ENCODE assay signal across 23 cellular contexts in genomic region chr1:151711044-151711800, GRCh38. TPM values are rescaled to one million over a fixed set of nuclear protein-coding genes. Genes with fewer than 3 reads are reported as not detected.
A peak's percentile ranks its signal among the peaks of the same experiment; 100 is the strongest.
DNase-seq lines count a peak whose midpoint lies in the region; ATAC-seq lines count a peak whose summit lies in the region.
"Had no signal": no experiment of that assay in that cellular context is flagged by ENCODE, and none has a peak within 500 bp of the region (broad histone marks: within the 10 kb centered on the region; RNA-seq: fewer than 3 reads in every experiment).

No MANE protein-coding gene starts in this region.

- peaks cover 59% of the 10 kb centered on the region for H3K4me1 ChIP-seq in BLaER1
- peaks cover 37 to 44% of the 10 kb centered on the region in 2 donors for H3K4me1 ChIP-seq in neuronal stem cell (ENCODE audit: control insufficient read depth in 2 of 2, insufficient read depth in 1 of 2, low read depth in 1 of 2, low read length in 2 of 2)

- H3K4me3 ChIP-seq in BLaER1, result no peak overlapping the region
- H3K4me3 ChIP-seq in neuronal stem cell (ENCODE audit: low read length in 2 of 2), result no peak overlapping the region
- H3K4me3 ChIP-seq: GM23338, SK-N-MC, suprapubic skin had no signal

- H4K91ac ChIP-seq in neuronal stem cell (ENCODE audit: low read depth, low read length, poor library complexity), result no peak overlapping the region

- H3K27ac ChIP-seq in BLaER1 (no peak overlapping the region), cingulate gyrus (ENCODE audit: low read depth, low read length) (peak overlapping the region; percentile 77), neuronal stem cell (replicated peaks; ENCODE audit: low read length) (no peak overlapping the region)
- H3K27ac ChIP-seq: RWPE1, SK-N-MC, suprapubic skin had no signal

- WGBS in neuronal stem cell (ENCODE audit: extremely low coverage in 2 of 2, insufficient read length in 2 of 2, insufficient replicate concordance in 1 of 2), 2 donors, result no CpG with 5 or more reads among the region's 21 CpGs

- peak overlapping the region; percentile 5 for H2BK15ac ChIP-seq in neuronal stem cell (ENCODE audit: low read length)

- H2AFZ ChIP-seq in neuronal stem cell (ENCODE audit: low read length), result no peak overlapping the region
- H2AFZ ChIP-seq: GM23338 had no signal

- H3K14ac ChIP-seq in neuronal stem cell (ENCODE audit: low read length), result no peak overlapping the region

- H3K4me2 ChIP-seq in BLaER1 (peak overlapping the region; percentile 31; the same call in 1 of the 2 replicates), neuronal stem cell (ENCODE audit: insufficient read depth, low read length, poor library complexity, severe bottlenecking) (no peak overlapping the region)
- H3K4me2 ChIP-seq: GM23338 had no signal

- no peak for ATAC-seq in stimulated activated naive CD8-positive, alpha-beta T cell treated with anti-CD3 and anti-CD28 coated beads, Interleukin-15, Interleukin-2, amounts not matched to agents 100 U/mL and 50 U/mL, for 24 hours
- ATAC-seq: activated CD4-positive, CD25-positive, alpha-beta regulatory T cell treated with anti-CD3 and anti-CD28 coated beads, Interleukin-2, amount 50 U/mL, for 24 hours; activated CD8-positive, alpha-beta memory T cell treated with anti-CD3 and anti-CD28 coated beads, Interleukin-2, amount 10 ng/mL, durations not matched to agents 7 days and 5 days had no signal

- H3K9ac ChIP-seq in BLaER1 (no peak overlapping the region), neuronal stem cell (ENCODE audit: low read depth, low read length, poor library complexity) (no peak overlapping the region)

- H3K23ac ChIP-seq in neuronal stem cell (ENCODE audit: low read depth, low read length, poor library complexity), result no peak overlapping the region

- peaks cover 15% of the 10 kb centered on the region for H3K27me3 ChIP-seq in BLaER1
- peaks cover 0 to 10% (median 0%) of the 10 kb centered on the region in 3 experiments for H3K27me3 ChIP-seq in neuronal stem cell (ENCODE audit: control insufficient read depth in 3 of 3, insufficient read depth in 3 of 3, low read depth in 1 of 3, low read length in 3 of 3)

- H4K20me1 ChIP-seq in BLaER1, result no peaks in the 10 kb centered on the region

- no peaks in the 10 kb centered on the region for H3K36me3 ChIP-seq in BLaER1
- H3K36me3 ChIP-seq in neuronal stem cell (replicated peaks in 1 of 2; ENCODE audit: control insufficient read depth in 2 of 2, insufficient read depth in 2 of 2, low read length in 2 of 2), result peaks cover 0 to 4% of the 10 kb centered on the region in 2 donors
- H3K36me3 ChIP-seq: suprapubic skin had no signal

- H2BK5ac ChIP-seq in neuronal stem cell (ENCODE audit: low read length), result peak overlapping the region; percentile 87

- no peak overlapping the region for H2BK120ac ChIP-seq in neuronal stem cell (ENCODE audit: low read depth, low read length)

- no peak overlapping the region for H4K8ac ChIP-seq in neuronal stem cell (ENCODE audit: low read depth, low read length)

- H2AK5ac ChIP-seq in neuronal stem cell (ENCODE audit: low read depth, low read length), result peak overlapping the region; percentile 38

- H3K18ac ChIP-seq in neuronal stem cell (ENCODE audit: low read length), result peak overlapping the region; percentile 30

- peak; percentile 99 for DNase-seq in NCI-H82 treated with DMSO at 0.1 percent for 48 hours (lab: John Stamatoyannopoulos, UW; ENCODE audit: unreplicated experiment)
- DNase-seq in neuronal stem cell (ENCODE audit: low spot score), result no peak
- no peak for DNase-seq in activated T-cell treated with anti-CD3 and anti-CD28 coated beads, Interleukin-2, amount 50 U/mL, for 1 hour
- DNase-seq in stimulated activated naive CD8-positive, alpha-beta T cell treated with anti-CD3 and anti-CD28 coated beads, Interleukin-15, Interleukin-2, amounts not matched to agents 100 U/mL and 50 U/mL, for 24 hours, result no peak
- no peak for DNase-seq in activated T-cell treated with anti-CD3 and anti-CD28 coated beads, Interleukin-2, amount 50 U/mL, for 48 hours
- DNase-seq in activated naive CD4-positive, alpha-beta T cell treated with Interleukin-2 at 50 U/mL for 16 hours, result no peak
- DNase-seq: activated CD4-positive, alpha-beta T cell treated with anti-CD3 and anti-CD28 coated beads, Interleukin-2, amount 50 U/mL, for 4 hours; activated CD8-positive, alpha-beta memory T cell treated with anti-CD3 and anti-CD28 coated beads, Interleukin-2, amount 10 ng/mL, durations not matched to agents 7 days and 5 days; activated naive CD4-positive, alpha-beta T cell; CD4-positive, alpha-beta memory T cell; naive B cell; NCI-H1092 treated with DMSO at 0.1 percent for 48 hours; NCI-H187; NCI-H2171 treated with DMSO at 0.1 percent for 48 hours; OCI-M1; stimulated activated naive CD4-positive, alpha-beta T cell had no signal

- no peaks in the 10 kb centered on the region for H3K79me1 ChIP-seq in neuronal stem cell (ENCODE audit: low read depth, low read length)

- H3K9me3 ChIP-seq in BLaER1 (no peaks in the 10 kb centered on the region), neuronal stem cell (replicated peaks in 1 of 2; ENCODE audit: control insufficient read depth in 2 of 2, insufficient read depth in 1 of 2, low read depth in 1 of 2, low read length in 2 of 2) (peaks cover 0 to 2% of the 10 kb centered on the region in 2 donors)
- H3K9me3 ChIP-seq: suprapubic skin had no signal

- H2BK12ac ChIP-seq in neuronal stem cell (ENCODE audit: low read length), result no peak overlapping the region

- no peak overlapping the region for H3K4ac ChIP-seq in neuronal stem cell (ENCODE audit: low read length)

RNA-seq across cellular contexts. Expression of gene CELF3, which starts 5.4 kb away (rescaled TPM):
- polyA plus RNA-seq in neuronal stem cell (2013, experiment 1 of 2), result 4.7 TPM
- polyA plus RNA-seq in neuronal stem cell (2013, experiment 2 of 2), result 5.0 TPM
- polyA plus RNA-seq: CD4-positive, alpha-beta memory T cell had no signal

RNA-seq across cellular contexts. Expression of gene RIIAD1, which starts 10.1 kb away (rescaled TPM):
- polyA plus RNA-seq in neuronal stem cell (2013, experiment 1 of 2), result 1.5 TPM
- polyA plus RNA-seq in neuronal stem cell (2013, experiment 2 of 2), result 0.40 TPM
- polyA plus RNA-seq: CD4-positive, alpha-beta memory T cell; GM23338 had no signal

RNA-seq across cellular contexts. Expression of gene MRPL9, which starts 52.1 kb away (rescaled TPM):
- polyA plus RNA-seq in neuronal stem cell (2013, experiment 1 of 2), result 75.7 TPM
- 74.2 TPM for polyA plus RNA-seq in neuronal stem cell (2013, experiment 2 of 2)
